ENCODE assay signal across 8 cellular contexts in genomic region chr5:14871084-14871572, GRCh38. TPM values are rescaled to one million over a fixed set of nuclear protein-coding genes. Genes with fewer than 3 reads are reported as not detected.
DNase-seq lines count a peak whose midpoint lies in the region; FAIRE-seq and TF ChIP-seq lines count a peak whose summit lies in the region.

No MANE protein-coding gene starts in this region.

- no peak for FAIRE-seq in GM12891 (lab: Jason Lieb, UNC)

- no peaks in the 10 kb centered on the region for H3K27me3 Mint-ChIP-seq in activated naive CD4-positive, alpha-beta T cell treated with anti-CD3 and anti-CD28 coated beads for 36 hours (ENCODE audit: low read depth)

- TF ChIP-seq POLR2A in GM12891 (IDR thresholded peaks at IDR 0.05; ENCODE audit: low read depth, low read length) (no peak), sigmoid colon (IDR thresholded peaks at IDR 0.05) (no peak)

- H3K4me1 Mint-ChIP-seq in activated naive CD4-positive, alpha-beta T cell treated with anti-CD3 and anti-CD28 coated beads for 36 hours (ENCODE audit: low read depth) = peaks cover 35% of the 10 kb centered on the region

- no peak for TF ChIP-seq EP300 in sigmoid colon (IDR thresholded peaks at IDR 0.05)

- H3K4me1 ChIP-seq in HAP-1 (no peaks in the 10 kb centered on the region), right atrium auricular region (peaks cover 0 to 20% of the 10 kb centered on the region in 2 donors), sigmoid colon (peaks cover 0 to 38% (median 7%) of the 10 kb centered on the region in 4 donors)

- H3K4me3 ChIP-seq in HAP-1 = peak overlapping the region; percentile 56
- peak overlapping the region; percentile 79 to 89 for H3K4me3 ChIP-seq in right atrium auricular region
- H3K4me3 ChIP-seq in sigmoid colon = peak overlapping the region; percentile 55 to 91 (median 82)

- DNase-seq in GM12891 (ENCODE audit: insufficient read length, low spot score) (peak; percentile 20), HAP-1 (ENCODE audit: low spot score in 2 of 2) (peak in 1 of 2 experiments; percentile 23), NCI-H1092 treated with DMSO at 0.1 percent for 48 hours (lab: John Stamatoyannopoulos, UW) (peak; percentile 60), right atrium auricular region (ENCODE audit: low spot score) (no peak), sigmoid colon (peak; percentile 68), hepatic stellate cell (ENCODE audit: low spot score) (no peak), GDM1 (lab: John Stamatoyannopoulos, UW) (no peak)
- peak; percentile 28 for DNase-seq in activated naive CD4-positive, alpha-beta T cell treated with anti-CD3 and anti-CD28 coated beads for 36 hours

- intact Hi-C loops in activated naive CD4-positive, alpha-beta T cell treated with anti-CD3 and anti-CD28 coated beads for 36 hours (cut with micrococcal nuclease) = loop anchor here (1.0 to 5.0 kb wide), 10 partner anchors 55 to 1746 kb away; partner anchors contain the start of genes OTULIN, OTULINL, RETREG1 and ZNF622
- intact Hi-C loops in sigmoid colon (cut with DNase I) = loop anchor here (2.0 to 5.0 kb wide), 3 partner anchors 140 to 1596 kb away; partner anchors contain the start of gene ZNF622

- CTCF ChIA-PET in activated naive CD4-positive, alpha-beta T cell treated with anti-CD3 and anti-CD28 coated beads for 36 hours (lab: Charles Lee) = interaction anchor here (0.7 to 2.8 kb wide), 8 partner anchors 60 to 163 kb away, joined by 3 to 11 read pairs (median 4); no protein-coding TSS in a partner anchor

- H3K9me3 Mint-ChIP-seq in activated naive CD4-positive, alpha-beta T cell treated with anti-CD3 and anti-CD28 coated beads for 36 hours = no peaks in the 10 kb centered on the region

- H3K36me3 Mint-ChIP-seq in activated naive CD4-positive, alpha-beta T cell treated with anti-CD3 and anti-CD28 coated beads for 36 hours (ENCODE audit: low read depth) = peaks cover 8% of the 10 kb centered on the region

- H3K27me3 ChIP-seq in HAP-1 (ENCODE audit: low read depth) (no peaks in the 10 kb centered on the region), right atrium auricular region (no peaks in the 10 kb centered on the region), sigmoid colon (no peaks in the 10 kb centered on the region)

- H3K27ac ChIP-seq in right atrium auricular region = peak overlapping the region; percentile 84 to 91
- peak overlapping the region; percentile 73 to 95 (median 94) for H3K27ac ChIP-seq in sigmoid colon

- TF ChIP-seq CTCF in right atrium auricular region (IDR thresholded peaks at IDR 0.05) (no peak), sigmoid colon (IDR thresholded peaks at IDR 0.05) (no peak)

- H3K27ac Mint-ChIP-seq in activated naive CD4-positive, alpha-beta T cell treated with anti-CD3 and anti-CD28 coated beads for 36 hours = peak overlapping the region; percentile 95

- H3K9me3 ChIP-seq in HAP-1 = no peaks in the 10 kb centered on the region
- no peaks in the 10 kb centered on the region for H3K9me3 ChIP-seq in right atrium auricular region
- no peaks in the 10 kb centered on the region for H3K9me3 ChIP-seq in sigmoid colon

- H3K4me3 Mint-ChIP-seq in activated naive CD4-positive, alpha-beta T cell treated with anti-CD3 and anti-CD28 coated beads for 36 hours = peak overlapping the region; percentile 96

- 1% methylated on average over 37 of the region's 37 CpGs for WGBS in sigmoid colon, 2 donors

- in situ Hi-C loops in HAP-1 (cut with MboI; ENCODE audit: low sequenced_read_pairs) = no loop called here

- no peaks in the 10 kb centered on the region for H3K36me3 ChIP-seq in HAP-1 (replicated peaks)
- H3K36me3 ChIP-seq in right atrium auricular region = no peaks in the 10 kb centered on the region
- H3K36me3 ChIP-seq in sigmoid colon = no peaks in the 10 kb centered on the region

TF ChIP-seq in GM12891, 5 proteins besides CTCF, POLR2A, EP300 and RAD21:
- TF ChIP-seq TAF1 (IDR thresholded peaks at IDR 0.05; ENCODE audit: low read depth, low read length) (no peak), SPI1 (IDR thresholded peaks at IDR 0.05; ENCODE audit: low read depth, low read length) (no peak), PAX5 (IDR thresholded peaks at IDR 0.05; ENCODE audit: insufficient read depth, low read length, severe bottlenecking) (no peak), POLR2AphosphoS5 (IDR thresholded peaks at IDR 0.05; ENCODE audit: low read depth, low read length) (no peak), POU2F2 (IDR thresholded peaks at IDR 0.05; ENCODE audit: low read depth, low read length) (no peak)
TF ChIP-seq in GM12891: peak in this region for 0.

RNA-seq across cellular contexts. Expression of gene ANKH, which starts 0.5 kb away (rescaled TPM):
- 15.5 TPM for polyA plus RNA-seq in GM12891 (2012; ENCODE audit: low read depth, missing spikeins)
- total RNA-seq in activated naive CD4-positive, alpha-beta T cell treated with anti-CD3 and anti-CD28 coated beads for 36 hours = 10 to 100 TPM; 92.0 to 93.5 TPM
- total RNA-seq in right atrium auricular region (10 to 100 TPM; 52.3 to 80.4 TPM), sigmoid colon (10 to 100 TPM; 16.4 to 28.2 (median 21.5) TPM)
- polyA plus RNA-seq in sigmoid colon = 10 to 100 TPM; 18.0 to 49.9 (median 34.4) TPM

Comparison
In these comparisons a context has a peak if more than half of its experiments do, and no peak if none do; other contexts are left out.
1. DNase-seq: peak in GM12891 (single experiment), NCI-H1092 treated with DMSO at 0.1 percent for 48 hours (single experiment), activated naive CD4-positive, alpha-beta T cell treated with anti-CD3 and anti-CD28 coated beads for 36 hours (single experiment) and sigmoid colon (single experiment); none in right atrium auricular region (single experiment), hepatic stellate cell (single experiment) and GDM1 (single experiment).
2. Peak in every context shown above with its lines, with median percentiles within 50 percentile points of each other: H3K4me3 ChIP-seq.